ENCODE assay signal across 1 cellular context in genomic region chr1:91007092-91007491, GRCh38.
TF ChIP-seq lines count a peak whose summit lies in the region.

No MANE protein-coding gene starts in this region.

TF ChIP-seq in K562, 482 proteins besides CTCF, POLR2A, EP300 and RAD21 (continued from another document):
- no peak for TF ChIP-seq BRF2 (IDR thresholded peaks at IDR 0.05; ENCODE audit: borderline replicate concordance, insufficient read depth, insufficient read length)
- TF ChIP-seq ZBTB33 (CRISPR knock-in tag; IDR thresholded peaks at IDR 0.05) = peak; percentile 42; the same call in 1 of the 2 replicates
- TF ChIP-seq NCOA1 (IDR thresholded peaks at IDR 0.05; ENCODE audit: low read depth) = no peak
